8 cellular contexts compared by ENCODE assay signal in genomic region chrX:103464071-103464773, GRCh38. TPM values are rescaled to one million over a fixed set of nuclear protein-coding genes. Genes with fewer than 3 reads are reported as not detected.
DNase-seq lines count a peak whose midpoint lies in the region; ATAC-seq, FAIRE-seq and TF ChIP-seq lines count a peak whose summit lies in the region.

No MANE protein-coding gene starts in this region.

- H4K20me1 ChIP-seq in HepG2 (ENCODE audit: insufficient read depth, low read length): no peaks in the 10 kb centered on the region

- H3K36me3 ChIP-seq in ES-I3 (ENCODE audit: insufficient read depth, low read length): 0 out of 2 replicates have a peak, but pooled peaks cover 5% of the 10 kb centered on the region
- no peaks in the 10 kb centered on the region for H3K36me3 ChIP-seq in colonic mucosa
- H3K36me3 ChIP-seq in HepG2 (replicated peaks in 1 of 2; ENCODE audit: control insufficient read depth in 1 of 2, insufficient read depth in 2 of 2, low read length in 2 of 2): no peaks in the 10 kb centered on the region

- no peaks in the 10 kb centered on the region for H3K27me3 Mint-ChIP-seq in T-helper 17 cell

- CTCF ChIA-PET in HepG2 (lab: Yijun Ruan, JAX; ENCODE audit: low intra/inter-chr PET ratio, low total read pairs): interaction anchor here (0.7 to 2.3 kb wide), 4 partner anchors 121 to 253 kb away, joined by 3 to 22 read pairs (median 4); no protein-coding TSS in a partner anchor

- no peak for TF ChIP-seq POLR2A in HepG2 (IDR thresholded peaks at IDR 0.05; ENCODE audit: insufficient read depth in 1 of 2, low read depth in 2 of 2, low read length in 2 of 2)

- peak overlapping the region; percentile 72 for H3K27ac Mint-ChIP-seq in T-helper 17 cell

- 16% methylated on average over 7 of the region's 8 CpGs for WGBS in HepG2 (ENCODE audit: low lambda C conversion rate)

- H2AFZ ChIP-seq in HepG2 (ENCODE audit: low read length): no peak overlapping the region

- peak overlapping the region; percentile 97 for H3K4me3 Mint-ChIP-seq in T-helper 17 cell

- DNase-seq in T-helper 17 cell: peak in 1 of 3 donors; percentile 11
- no peak for DNase-seq in colonic mucosa
- peak; percentile 10 for DNase-seq in HepG2 (ENCODE audit: low spot score)
- DNase-seq in stromal cell of bone marrow (ENCODE audit: low read depth): peak; percentile 30
- no peak for DNase-seq in NCI-H2029 (lab: John Stamatoyannopoulos, UW)

- H3K27ac ChIP-seq in colonic mucosa: no peak overlapping the region
- H3K27ac ChIP-seq in HepG2 (ENCODE audit: extremely low read length, insufficient read depth, low read length): no peak overlapping the region

- no TSS peak for BruUV-seq in HepG2 (replicated peaks; lab: Mats Ljungman, UMichigan)

- H3K9me3 ChIP-seq in ES-I3 (ENCODE audit: control insufficient read depth, insufficient read depth, low read length): 0 out of 2 replicates have a peak, but pooled peaks cover 5% of the 10 kb centered on the region
- no peaks in the 10 kb centered on the region for H3K9me3 ChIP-seq in T-helper 17 cell (ENCODE audit: control insufficient read depth, low read length, poor library complexity, severe bottlenecking)
- no peaks in the 10 kb centered on the region for H3K9me3 ChIP-seq in colonic mucosa
- H3K9me3 ChIP-seq in HepG2 (ENCODE audit: low read length): no peaks in the 10 kb centered on the region

- H3K27me3 ChIP-seq in colonic mucosa: no peaks in the 10 kb centered on the region
- H3K27me3 ChIP-seq in HepG2 (ENCODE audit: control insufficient read depth in 1 of 2, insufficient read depth in 2 of 2, low read length in 2 of 2): no peaks in the 10 kb centered on the region

- intact Hi-C loops in colonic mucosa (cut with DNase I): loop anchor here (5.0 kb wide), 1 partner anchor 122 kb away; no protein-coding TSS in a partner anchor
- intact Hi-C loops in HepG2 (cut with micrococcal nuclease; ENCODE audit: unreplicated experiment): loop anchor here (1.0 kb wide), 2 partner anchors 121 to 253 kb away; no protein-coding TSS in a partner anchor

- no peaks in the 10 kb centered on the region for H3K79me2 ChIP-seq in HepG2 (ENCODE audit: insufficient read depth, low read length)

- peak; percentile 88 for FAIRE-seq in HepG2 (lab: Jason Lieb, UNC)

- peak overlapping the region; percentile 6; the same call in 1 of the 2 replicates for H3K9ac ChIP-seq in ES-I3 (ENCODE audit: low read depth, low read length)
- peak overlapping the region in 1 of 2 donors; percentile 20 for H3K9ac ChIP-seq in colonic mucosa (ENCODE audit: low read depth in 2 of 2, low read length in 2 of 2)
- H3K9ac ChIP-seq in HepG2 (ENCODE audit: insufficient read depth, low read depth, low read length): 0 out of 2 replicates have a peak overlapping the region, but pooled peaks have one; percentile 15

- H3K4me3 ChIP-seq in colonic mucosa (peak overlapping the region; percentile 14), HepG2 (replicated peaks in 1 of 3; ENCODE audit: insufficient read depth in 1 of 3, low read depth in 2 of 3, low read length in 3 of 3) (peak overlapping the region; percentile 8 to 62 (median 13); a peak in 5 of 6 replicates)

- ATAC-seq in GM21367 (IDR thresholded peaks at IDR 0.05; ENCODE audit: unreplicated experiment) (peak; percentile 69), HG03520 (IDR thresholded peaks at IDR 0.05; ENCODE audit: unreplicated experiment) (peak; percentile 70), T-helper 17 cell (peak; percentile 80), HepG2 (peak; percentile 95)

- in situ Hi-C loops in HepG2 (cut with HindIII; ENCODE audit: extremely low pct_ligation_motif_present, low pct_unique_long_range_greater_than_20kb): loop anchor here (10.0 to 25.0 kb wide), 2 partner anchors 119 to 252 kb away; partner anchors contain the start of gene BEX4

- no peaks in the 10 kb centered on the region for H3K36me3 Mint-ChIP-seq in T-helper 17 cell (ENCODE audit: low read depth)

- TF ChIP-seq RAD21 in HepG2 (CRISPR knock-in tag; IDR thresholded peaks at IDR 0.05): no peak

- H3K4me1 Mint-ChIP-seq in T-helper 17 cell: peaks cover 11% of the 10 kb centered on the region

- no peak for TF ChIP-seq EP300 in HepG2 (IDR thresholded peaks at IDR 0.05; ENCODE audit: low read depth in 2 of 2, low read length in 2 of 2)
- TF ChIP-seq EP300 in HepG2 (CRISPR knock-in tag; IDR thresholded peaks at IDR 0.05; ENCODE audit: borderline replicate concordance): no peak

- H3K4me1 ChIP-seq in ES-I3 (ENCODE audit: insufficient read depth, low read length) (0 out of 2 replicates have a peak, but pooled peaks cover 9% of the 10 kb centered on the region), colonic mucosa (no peaks in the 10 kb centered on the region), HepG2 (ENCODE audit: insufficient read depth, low read length) (no peaks in the 10 kb centered on the region; the same call in 1 of the 2 replicates)

- TF ChIP-seq CTCF in colonic mucosa (IDR thresholded peaks at IDR 0.05) (no peak), HepG2 (CRISPR knock-in tag; IDR thresholded peaks at IDR 0.05) (no peak)

- POLR2A ChIA-PET in HepG2 (lab: Yijun Ruan, JAX): no interaction called here

- peak overlapping the region; percentile 67 for H3K4me2 ChIP-seq in HepG2 (ENCODE audit: low read depth, low read length)

TF ChIP-seq in HepG2, 621 proteins besides CTCF, POLR2A, EP300 and RAD21 (continues in another document):
- TF ChIP-seq HNRNPK (IDR thresholded peaks at IDR 0.05; ENCODE audit: low read depth, low read length, poor library complexity, severe bottlenecking) (no peak), MATR3 (CRISPR knock-in tag; IDR thresholded peaks at IDR 0.05) (no peak), PATZ1 (CRISPR knock-in tag; IDR thresholded peaks at IDR 0.05) (no peak), HMG20B (CRISPR knock-in tag; conservative IDR thresholded peaks at IDR 0.05) (no peak), ARID3A (IDR thresholded peaks at IDR 0.05; ENCODE audit: low read depth, low read length) (no peak), E2F2 (CRISPR knock-in tag; IDR thresholded peaks at IDR 0.05; ENCODE audit: borderline replicate concordance) (no peak)

RNA-seq across cellular contexts. Expression of gene RAB40A, which starts 55.1 kb away (rescaled TPM):
- under 1 TPM in 1 of 2 donors, not detected in 1; 0.31 TPM for total RNA-seq in T-helper 17 cell
- total RNA-seq in colonic mucosa: under 1 TPM; 0.10 to 0.16 TPM
- total RNA-seq in HepG2 (2016; rRNA removed; fragmentation: Illumina TruSeq; extraction: Trizol): not detected in 2 replicates
- not detected in 2 replicates for total RNA-seq in HepG2 (2016; cell fraction: cytosol; rRNA removed; fragmentation: Illumina TruSeq; extraction: Trizol; ENCODE audit: low read depth)
- total RNA-seq in HepG2 (2016; cell fraction: insoluble cytoplasmic fraction; rRNA removed; fragmentation: Illumina TruSeq; extraction: Trizol): not detected in 2 replicates
- not detected in 2 replicates for total RNA-seq in HepG2 (2016; cell fraction: membrane; rRNA removed; fragmentation: Illumina TruSeq; extraction: Trizol)
- not detected in 2 replicates for total RNA-seq in HepG2 (2016; cell fraction: nucleus; rRNA removed; fragmentation: Illumina TruSeq; extraction: Trizol)
- polyA plus RNA-seq in HepG2 (2011; rRNA removed): 0.08 and 0.11 TPM in 2 replicates
- 0.04 and 0.05 TPM in 2 replicates for polyA plus RNA-seq in HepG2 (2011; cell fraction: cytosol; rRNA removed)
- polyA plus RNA-seq in HepG2 (2011; cell fraction: nucleus; rRNA removed): 0.40 and 0.80 TPM in 2 replicates
- 0.07 and 0.17 TPM in 2 replicates for polyA plus RNA-seq in HepG2 (2012)
- not detected in 2 replicates for polyA plus RNA-seq in HepG2 (2016; cell fraction: cytosol; fragmentation: Illumina TruSeq; extraction: Trizol; ENCODE audit: low read depth)
- polyA plus RNA-seq in HepG2 (2016; cell fraction: insoluble cytoplasmic fraction; fragmentation: Illumina TruSeq; extraction: Trizol; ENCODE audit: low read depth): not detected in 2 replicates
- not detected in 2 replicates for polyA plus RNA-seq in HepG2 (2016; cell fraction: membrane; fragmentation: Illumina TruSeq; extraction: Trizol; ENCODE audit: low read depth)
- not detected in 2 replicates for polyA plus RNA-seq in HepG2 (2016; cell fraction: nucleus; fragmentation: Illumina TruSeq; extraction: Trizol; ENCODE audit: insufficient read depth, low read depth)
- polyA minus RNA-seq in HepG2 (2011; rRNA and poly(A)+ RNA removed; ENCODE audit: low replicate concordance): 0.05 and 0.18 TPM in 2 replicates
- not detected in 2 replicates for polyA minus RNA-seq in HepG2 (2011; cell fraction: cytosol; rRNA and poly(A)+ RNA removed)
- 0.50 and 0.77 TPM in 2 replicates for polyA minus RNA-seq in HepG2 (2011; cell fraction: nucleus; rRNA and poly(A)+ RNA removed)

Comparison
In these comparisons a context has a peak if more than half of its experiments do, and no peak if none do; other contexts are left out.
1. DNase-seq: peak in HepG2 (single experiment) and stromal cell of bone marrow (single experiment); none in colonic mucosa (single experiment) and NCI-H2029 (single experiment).
2. Peak in every context shown above with its lines, with median percentiles within 50 percentile points of each other: ATAC-seq.